Comparison of ENCODE assay signal across 1 cellular context in the genomic region with DNA sequence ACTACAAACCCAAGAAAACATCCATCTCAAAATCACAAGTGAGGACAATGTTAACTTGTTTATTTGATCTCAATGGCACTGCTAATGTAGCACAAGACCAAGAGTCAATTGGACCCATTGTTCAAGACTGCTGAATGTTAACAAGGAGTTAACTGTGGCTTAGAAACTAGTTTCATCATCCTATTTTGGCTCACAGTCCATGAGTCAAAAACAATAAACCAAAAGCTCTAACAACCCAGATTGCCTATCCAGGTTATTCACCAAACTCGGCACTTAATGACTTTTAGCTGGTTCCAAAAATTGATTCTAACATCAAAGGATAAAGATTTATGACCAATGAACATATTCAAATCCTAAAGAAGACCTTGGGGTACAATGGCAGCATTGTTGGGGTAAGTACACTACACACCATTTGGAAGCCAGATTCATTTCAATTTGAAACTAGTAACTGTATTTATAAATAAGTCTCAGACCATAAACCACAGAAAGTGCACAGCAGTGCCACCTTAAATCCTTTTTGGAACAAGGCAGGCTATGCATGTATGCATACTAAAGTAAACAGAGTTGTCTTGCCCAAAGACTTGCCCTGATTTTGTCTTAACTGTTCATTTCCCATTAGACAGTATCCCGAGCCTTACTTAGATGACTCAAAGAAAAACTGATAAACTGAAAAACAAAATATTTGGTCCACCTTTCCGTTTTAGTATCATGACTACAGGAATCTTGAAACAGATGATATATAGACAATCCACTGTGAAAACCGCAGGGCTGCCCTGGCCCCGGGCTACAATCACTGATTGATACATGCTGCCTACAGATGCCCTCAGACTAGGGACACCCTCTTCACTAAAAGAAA.
TF ChIP-seq lines count a peak whose summit lies in the region.

No MANE protein-coding gene starts in this region.

TF ChIP-seq in GM12878, 131 proteins besides CTCF, POLR2A, EP300 and RAD21 (continued from another document and continues in another):
- no peak for TF ChIP-seq MAX (IDR thresholded peaks at IDR 0.05; ENCODE audit: low read depth, low read length)
- TF ChIP-seq RAD51 (IDR thresholded peaks at IDR 0.05): peak; percentile 15; the same call in 1 of the 2 replicates
- peak; percentile 71 for TF ChIP-seq IKZF1 (conservative IDR thresholded peaks at IDR 0.05)
- peak; percentile 69; the same call in 1 of the 2 replicates for TF ChIP-seq MTA2 (IDR thresholded peaks at IDR 0.05; ENCODE audit: low read depth)
- 0 out of 2 replicates have a peak, but pooled peaks have one; percentile 5 for TF ChIP-seq CBX5 (IDR thresholded peaks at IDR 0.05; ENCODE audit: low read depth)
- no peak for TF ChIP-seq SUPT20H (IDR thresholded peaks at IDR 0.05; ENCODE audit: borderline replicate concordance, control insufficient read depth, low read depth, low read length)
- no peak for TF ChIP-seq SPI1 (IDR thresholded peaks at IDR 0.05; ENCODE audit: borderline replicate concordance, insufficient read depth, low read depth, low read length)
- TF ChIP-seq YBX1 (IDR thresholded peaks at IDR 0.05): no peak
- TF ChIP-seq YY1 (IDR thresholded peaks at IDR 0.05; ENCODE audit: low read depth, low read length): no peak
- TF ChIP-seq IRF5 (IDR thresholded peaks at IDR 0.05; ENCODE audit: borderline replicate concordance): no peak
- TF ChIP-seq JUNB (IDR thresholded peaks at IDR 0.05): peak; percentile 45
- TF ChIP-seq SRF (IDR thresholded peaks at IDR 0.05; ENCODE audit: low read depth in 2 of 2, low read length in 2 of 2): no peak
- TF ChIP-seq, protein P1, sequence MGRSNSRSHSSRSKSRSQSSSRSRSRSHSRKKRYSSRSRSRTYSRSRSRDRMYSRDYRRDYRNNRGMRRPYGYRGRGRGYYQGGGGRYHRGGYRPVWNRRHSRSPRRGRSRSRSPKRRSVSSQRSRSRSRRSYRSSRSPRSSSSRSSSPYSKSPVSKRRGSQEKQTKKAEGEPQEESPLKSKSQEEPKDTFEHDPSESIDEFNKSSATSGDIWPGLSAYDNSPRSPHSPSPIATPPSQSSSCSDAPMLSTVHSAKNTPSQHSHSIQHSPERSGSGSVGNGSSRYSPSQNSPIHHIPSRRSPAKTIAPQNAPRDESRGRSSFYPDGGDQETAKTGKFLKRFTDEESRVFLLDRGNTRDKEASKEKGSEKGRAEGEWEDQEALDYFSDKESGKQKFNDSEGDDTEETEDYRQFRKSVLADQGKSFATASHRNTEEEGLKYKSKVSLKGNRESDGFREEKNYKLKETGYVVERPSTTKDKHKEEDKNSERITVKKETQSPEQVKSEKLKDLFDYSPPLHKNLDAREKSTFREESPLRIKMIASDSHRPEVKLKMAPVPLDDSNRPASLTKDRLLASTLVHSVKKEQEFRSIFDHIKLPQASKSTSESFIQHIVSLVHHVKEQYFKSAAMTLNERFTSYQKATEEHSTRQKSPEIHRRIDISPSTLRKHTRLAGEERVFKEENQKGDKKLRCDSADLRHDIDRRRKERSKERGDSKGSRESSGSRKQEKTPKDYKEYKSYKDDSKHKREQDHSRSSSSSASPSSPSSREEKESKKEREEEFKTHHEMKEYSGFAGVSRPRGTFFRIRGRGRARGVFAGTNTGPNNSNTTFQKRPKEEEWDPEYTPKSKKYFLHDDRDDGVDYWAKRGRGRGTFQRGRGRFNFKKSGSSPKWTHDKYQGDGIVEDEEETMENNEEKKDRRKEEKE (IDR thresholded peaks at IDR 0.05): no peak
- TF ChIP-seq, protein P2, sequence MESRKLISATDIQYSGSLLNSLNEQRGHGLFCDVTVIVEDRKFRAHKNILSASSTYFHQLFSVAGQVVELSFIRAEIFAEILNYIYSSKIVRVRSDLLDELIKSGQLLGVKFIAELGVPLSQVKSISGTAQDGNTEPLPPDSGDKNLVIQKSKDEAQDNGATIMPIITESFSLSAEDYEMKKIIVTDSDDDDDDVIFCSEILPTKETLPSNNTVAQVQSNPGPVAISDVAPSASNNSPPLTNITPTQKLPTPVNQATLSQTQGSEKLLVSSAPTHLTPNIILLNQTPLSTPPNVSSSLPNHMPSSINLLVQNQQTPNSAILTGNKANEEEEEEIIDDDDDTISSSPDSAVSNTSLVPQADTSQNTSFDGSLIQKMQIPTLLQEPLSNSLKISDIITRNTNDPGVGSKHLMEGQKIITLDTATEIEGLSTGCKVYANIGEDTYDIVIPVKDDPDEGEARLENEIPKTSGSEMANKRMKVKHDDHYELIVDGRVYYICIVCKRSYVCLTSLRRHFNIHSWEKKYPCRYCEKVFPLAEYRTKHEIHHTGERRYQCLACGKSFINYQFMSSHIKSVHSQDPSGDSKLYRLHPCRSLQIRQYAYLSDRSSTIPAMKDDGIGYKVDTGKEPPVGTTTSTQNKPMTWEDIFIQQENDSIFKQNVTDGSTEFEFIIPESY (IDR thresholded peaks at IDR 0.05): no peak
- TF ChIP-seq ATF7 (IDR thresholded peaks at IDR 0.05; ENCODE audit: low read depth): peak; percentile 14; the same call in 1 of the 2 replicates
- TF ChIP-seq TCF7 (IDR thresholded peaks at IDR 0.05; ENCODE audit: borderline replicate concordance): peak; percentile 35; the same call in 1 of the 2 replicates
- TF ChIP-seq ZBED1 (IDR thresholded peaks at IDR 0.05; ENCODE audit: borderline replicate concordance): 0 out of 2 replicates have a peak, but pooled peaks have one; percentile 21
- TF ChIP-seq ZZZ3 (IDR thresholded peaks at IDR 0.05; ENCODE audit: control insufficient read depth, insufficient read length, low read depth): no peak
- TF ChIP-seq HSF1 (IDR thresholded peaks at IDR 0.05; ENCODE audit: low read depth, low read length): no peak
- TF ChIP-seq E4F1 (IDR thresholded peaks at IDR 0.05; ENCODE audit: borderline replicate concordance, partially characterized antibody): no peak
- no peak for TF ChIP-seq E2F8 (IDR thresholded peaks at IDR 0.05; ENCODE audit: low read depth, partially characterized antibody)
- peak; percentile 59; the same call in 1 of the 2 replicates for TF ChIP-seq CBFB (IDR thresholded peaks at IDR 0.05; ENCODE audit: low read depth)
- no peak for TF ChIP-seq CHD2 (IDR thresholded peaks at IDR 0.05; ENCODE audit: borderline replicate concordance, low read depth, low read length)
- TF ChIP-seq GABPA (IDR thresholded peaks at IDR 0.05; ENCODE audit: low read depth): no peak
- TF ChIP-seq EED (IDR thresholded peaks at IDR 0.05; ENCODE audit: low read depth): peak; percentile 72; the same call in 1 of the 2 replicates
- peak; percentile 57 for TF ChIP-seq SKIL (IDR thresholded peaks at IDR 0.05; ENCODE audit: low read depth, poor library complexity, severe bottlenecking)
- no peak for TF ChIP-seq NR2C1 (IDR thresholded peaks at IDR 0.05)
- no peak for TF ChIP-seq EZH2 (IDR thresholded peaks at IDR 0.05; ENCODE audit: borderline replicate concordance, control insufficient read depth, low read depth, low read length)
- no peak for TF ChIP-seq BMI1 (IDR thresholded peaks at IDR 0.05; ENCODE audit: borderline replicate concordance)
- no peak for TF ChIP-seq ZNF622 (IDR thresholded peaks at IDR 0.05)
- TF ChIP-seq TAF1 (IDR thresholded peaks at IDR 0.05; ENCODE audit: borderline replicate concordance, low read depth, low read length): no peak
- 0 out of 2 replicates have a peak, but pooled peaks have one; percentile 30 for TF ChIP-seq NBN (IDR thresholded peaks at IDR 0.05)
- TF ChIP-seq, protein P3, sequence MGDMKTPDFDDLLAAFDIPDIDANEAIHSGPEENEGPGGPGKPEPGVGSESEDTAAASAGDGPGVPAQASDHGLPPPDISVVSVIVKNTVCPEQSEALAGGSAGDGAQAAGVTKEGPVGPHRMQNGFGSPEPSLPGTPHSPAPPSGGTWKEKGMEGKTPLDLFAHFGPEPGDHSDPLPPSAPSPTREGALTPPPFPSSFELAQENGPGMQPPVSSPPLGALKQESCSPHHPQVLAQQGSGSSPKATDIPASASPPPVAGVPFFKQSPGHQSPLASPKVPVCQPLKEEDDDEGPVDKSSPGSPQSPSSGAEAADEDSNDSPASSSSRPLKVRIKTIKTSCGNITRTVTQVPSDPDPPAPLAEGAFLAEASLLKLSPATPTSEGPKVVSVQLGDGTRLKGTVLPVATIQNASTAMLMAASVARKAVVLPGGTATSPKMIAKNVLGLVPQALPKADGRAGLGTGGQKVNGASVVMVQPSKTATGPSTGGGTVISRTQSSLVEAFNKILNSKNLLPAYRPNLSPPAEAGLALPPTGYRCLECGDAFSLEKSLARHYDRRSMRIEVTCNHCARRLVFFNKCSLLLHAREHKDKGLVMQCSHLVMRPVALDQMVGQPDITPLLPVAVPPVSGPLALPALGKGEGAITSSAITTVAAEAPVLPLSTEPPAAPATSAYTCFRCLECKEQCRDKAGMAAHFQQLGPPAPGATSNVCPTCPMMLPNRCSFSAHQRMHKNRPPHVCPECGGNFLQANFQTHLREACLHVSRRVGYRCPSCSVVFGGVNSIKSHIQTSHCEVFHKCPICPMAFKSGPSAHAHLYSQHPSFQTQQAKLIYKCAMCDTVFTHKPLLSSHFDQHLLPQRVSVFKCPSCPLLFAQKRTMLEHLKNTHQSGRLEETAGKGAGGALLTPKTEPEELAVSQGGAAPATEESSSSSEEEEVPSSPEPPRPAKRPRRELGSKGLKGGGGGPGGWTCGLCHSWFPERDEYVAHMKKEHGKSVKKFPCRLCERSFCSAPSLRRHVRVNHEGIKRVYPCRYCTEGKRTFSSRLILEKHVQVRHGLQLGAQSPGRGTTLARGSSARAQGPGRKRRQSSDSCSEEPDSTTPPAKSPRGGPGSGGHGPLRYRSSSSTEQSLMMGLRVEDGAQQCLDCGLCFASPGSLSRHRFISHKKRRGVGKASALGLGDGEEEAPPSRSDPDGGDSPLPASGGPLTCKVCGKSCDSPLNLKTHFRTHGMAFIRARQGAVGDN (IDR thresholded peaks at IDR 0.05): no peak
- 0 out of 2 replicates have a peak, but pooled peaks have one; percentile 8 for TF ChIP-seq CREM (IDR thresholded peaks at IDR 0.05; ENCODE audit: low read depth)
- peak; percentile 83 to 84 for TF ChIP-seq IKZF2 (IDR thresholded peaks at IDR 0.05)
